In the genomic region with DNA sequence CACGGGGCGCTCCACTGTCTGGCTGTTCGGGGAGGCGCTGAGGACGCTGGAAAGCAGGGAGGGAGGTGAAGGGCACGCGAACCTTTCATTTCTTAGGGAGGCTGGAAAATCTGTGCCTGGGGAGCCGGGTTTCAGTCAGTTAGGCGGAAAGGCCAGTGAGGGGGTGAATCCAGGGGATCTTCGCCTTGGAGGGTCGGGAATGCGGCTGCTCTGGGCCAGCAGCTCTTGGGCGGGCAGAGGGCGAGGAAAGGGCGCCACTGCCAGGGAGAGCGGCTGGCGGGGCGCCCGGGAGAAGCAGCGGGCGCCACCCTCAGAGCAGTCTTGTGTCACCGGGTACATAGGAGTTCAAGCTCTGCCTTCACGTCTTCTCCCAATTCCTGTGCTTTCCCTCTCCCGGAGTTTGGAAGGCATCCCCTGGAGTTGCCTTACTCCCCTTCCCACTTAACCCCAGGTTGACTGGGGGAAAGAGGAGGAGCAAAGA, we compare ENCODE assay signal across 8 cellular contexts. TPM values are rescaled to one million over a fixed set of nuclear protein-coding genes. Genes with fewer than 3 reads are reported as not detected.
DNase-seq lines count a peak whose midpoint lies in the region; ATAC-seq and TF ChIP-seq lines count a peak whose summit lies in the region.

No MANE protein-coding gene starts in this region.

- peak overlapping the region in 47 of 59 donors; percentile 2 to 87 (median 68) for H3K27ac ChIP-seq in dorsolateral prefrontal cortex

- peak overlapping the region; percentile 56 to 87 (median 75) for H3K4me3 ChIP-seq in dorsolateral prefrontal cortex

- H3K36me3 Mint-ChIP-seq in Calu3 (ENCODE audit: insufficient read depth, unreplicated experiment) (peaks cover 26% of the 10 kb centered on the region), mesothelial cell of epicardium (no peaks in the 10 kb centered on the region)

- BruUV-seq in Calu3 (replicated peaks; lab: Mats Ljungman, UMichigan): no TSS peak

- H3K9me3 Mint-ChIP-seq in Calu3 (ENCODE audit: low read depth, unreplicated experiment): no peaks in the 10 kb centered on the region
- no peaks in the 10 kb centered on the region for H3K9me3 Mint-ChIP-seq in mesothelial cell of epicardium

- H3K27ac Mint-ChIP-seq in Calu3 (ENCODE audit: unreplicated experiment): no peak overlapping the region
- no peak overlapping the region for H3K27ac Mint-ChIP-seq in mesothelial cell of epicardium

- CTCF ChIA-PET in Calu3 (lab: Charles Lee): interaction anchor here (1.3 kb wide), 1 partner anchor 55 kb away, joined by 4 read pairs; no protein-coding TSS in a partner anchor

- intact Hi-C loops in Calu3 (cut with micrococcal nuclease; ENCODE audit: unreplicated experiment): loop anchor here (1.0 to 10.0 kb wide), 4 partner anchors 262 to 1190 kb away; no protein-coding TSS in a partner anchor
- intact Hi-C loops in dorsolateral prefrontal cortex (cut with DNase I): no loop called here

- ATAC-seq in HG02852 (IDR thresholded peaks at IDR 0.05; ENCODE audit: unreplicated experiment) (no peak), GM21367 (IDR thresholded peaks at IDR 0.05; ENCODE audit: unreplicated experiment) (no peak)

- TF ChIP-seq CTCF in Calu3 (IDR thresholded peaks at IDR 0.05; ENCODE audit: unreplicated experiment) (no peak), dorsolateral prefrontal cortex (IDR thresholded peaks at IDR 0.05 in 54 of 56, conservative IDR thresholded peaks at IDR 0.05 in 2 of 56; ENCODE audit: low read depth in 1 of 56, partially characterized antibody in 56 of 56) (peak in 10 of 56 donors; percentile 2 to 34 (median 14)), mesothelial cell of epicardium (IDR thresholded peaks at IDR 0.05; ENCODE audit: unreplicated experiment) (no peak)

- peaks cover 19% of the 10 kb centered on the region for H3K4me1 Mint-ChIP-seq in Calu3 (ENCODE audit: low read depth, unreplicated experiment)
- peaks cover 20% of the 10 kb centered on the region for H3K4me1 Mint-ChIP-seq in mesothelial cell of epicardium

- peaks cover 0 to 4% (median 0%) of the 10 kb centered on the region in 45 donors for H3K27me3 ChIP-seq in dorsolateral prefrontal cortex

- H3K4me3 Mint-ChIP-seq in Calu3 (ENCODE audit: low read depth, unreplicated experiment) (peak overlapping the region; percentile 89), mesothelial cell of epicardium (peak overlapping the region; percentile 77)

- DNase-seq in Calu3 (peak; percentile 44), NCI-H1092 (lab: John Stamatoyannopoulos, UW) (peak; percentile 8), dorsolateral prefrontal cortex (peak in 2 of 10 donors; percentile 37 to 59), mesothelial cell of epicardium (ENCODE audit: low spot score in 2 of 2, unreplicated experiment in 2 of 2) (no peak), NCI-H2081 treated with DMSO at 0.1 percent for 48 hours (lab: John Stamatoyannopoulos, UW) (no peak)
- DNase-seq in stimulated activated naive CD4-positive, alpha-beta T cell treated with Interleukin-2 at 50 U/mL for 16 hours (lab: John Stamatoyannopoulos, UW): no peak

- H3K27me3 Mint-ChIP-seq in Calu3 (ENCODE audit: unreplicated experiment): no peaks in the 10 kb centered on the region
- peaks cover 69% of the 10 kb centered on the region for H3K27me3 Mint-ChIP-seq in mesothelial cell of epicardium (ENCODE audit: low read depth)

RNA-seq across cellular contexts. Expression of gene CCDC85A, which starts 1.4 kb away (rescaled TPM):
- total RNA-seq in Calu3 (2022): 2.6 and 3.0 TPM in 2 replicates
- 10 to 100 TPM; 14.7 to 52.9 (median 33.1) TPM for total RNA-seq in dorsolateral prefrontal cortex
- total RNA-seq in mesothelial cell of epicardium: 1.8 to 2.2 TPM (median 1.9 TPM) in 3 replicates

Comparison
In these comparisons a context has a peak if more than half of its experiments do, and no peak if none do; other contexts are left out.
1. DNase-seq: peak in Calu3 (single experiment) and NCI-H1092 (single experiment); none in mesothelial cell of epicardium (0 of 2), NCI-H2081 treated with DMSO at 0.1 percent for 48 hours (single experiment) and stimulated activated naive CD4-positive, alpha-beta T cell treated with Interleukin-2 at 50 U/mL for 16 hours (single experiment).